ENCODE assay signal across 1 cellular context in the genomic region with DNA sequence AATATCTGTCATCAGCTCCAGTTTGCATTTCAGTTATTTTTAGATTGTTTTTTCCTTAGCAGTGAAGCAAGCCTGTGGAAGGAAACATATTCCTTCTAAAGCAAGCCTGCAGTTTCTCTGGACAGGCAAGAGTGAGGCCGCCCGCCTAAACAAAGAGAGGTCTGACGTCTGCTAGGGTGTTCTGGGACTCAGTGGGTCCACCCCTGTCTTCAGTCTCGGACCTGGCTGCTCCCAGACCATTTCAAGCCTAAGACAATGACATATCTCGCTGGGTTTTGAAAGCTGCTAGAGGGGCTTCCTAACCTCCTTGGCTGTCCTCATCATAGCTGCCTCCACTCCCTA.
TF ChIP-seq lines count a peak whose summit lies in the region.

No MANE protein-coding gene starts in this region.

TF ChIP-seq in K562, 482 proteins besides CTCF, POLR2A, EP300 and RAD21:
- no peak for TF ChIP-seq TRIM24 (IDR thresholded peaks at IDR 0.05)
- no peak for TF ChIP-seq TAF9B (IDR thresholded peaks at IDR 0.05; ENCODE audit: partially characterized antibody)
- TF ChIP-seq ZNF699 (CRISPR knock-in tag; IDR thresholded peaks at IDR 0.05; ENCODE audit: insufficient replicate concordance), result no peak
- no peak for TF ChIP-seq CSDE1 (IDR thresholded peaks at IDR 0.05)
- no peak for TF ChIP-seq TCFL5 (CRISPR knock-in tag; conservative IDR thresholded peaks at IDR 0.05)
- no peak for TF ChIP-seq HEY1 (CRISPR knock-in tag; IDR thresholded peaks at IDR 0.05; ENCODE audit: borderline replicate concordance)
- TF ChIP-seq, protein P1, sequence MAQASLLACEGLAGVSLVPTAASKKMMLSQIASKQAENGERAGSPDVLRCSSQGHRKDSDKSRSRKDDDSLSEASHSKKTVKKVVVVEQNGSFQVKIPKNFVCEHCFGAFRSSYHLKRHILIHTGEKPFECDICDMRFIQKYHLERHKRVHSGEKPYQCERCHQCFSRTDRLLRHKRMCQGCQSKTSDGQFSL (CRISPR knock-in tag; IDR thresholded peaks at IDR 0.05), result no peak
- TF ChIP-seq, protein P1 (tag; IDR thresholded peaks at IDR 0.05), result no peak
- TF ChIP-seq TAF7 (tag; IDR thresholded peaks at IDR 0.05), result no peak
- no peak for TF ChIP-seq HLTF (IDR thresholded peaks at IDR 0.05)
- TF ChIP-seq, protein P2, sequence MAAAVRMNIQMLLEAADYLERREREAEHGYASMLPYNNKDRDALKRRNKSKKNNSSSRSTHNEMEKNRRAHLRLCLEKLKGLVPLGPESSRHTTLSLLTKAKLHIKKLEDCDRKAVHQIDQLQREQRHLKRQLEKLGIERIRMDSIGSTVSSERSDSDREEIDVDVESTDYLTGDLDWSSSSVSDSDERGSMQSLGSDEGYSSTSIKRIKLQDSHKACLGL (CRISPR knock-in tag; IDR thresholded peaks at IDR 0.05; ENCODE audit: borderline replicate concordance, poor library complexity, severe bottlenecking), result no peak
- TF ChIP-seq TOE1 (IDR thresholded peaks at IDR 0.05; ENCODE audit: borderline replicate concordance), result no peak
- TF ChIP-seq TOE1 (CRISPR knock-in tag; IDR thresholded peaks at IDR 0.05; ENCODE audit: borderline replicate concordance, low read depth), result no peak
- TF ChIP-seq, protein P3, sequence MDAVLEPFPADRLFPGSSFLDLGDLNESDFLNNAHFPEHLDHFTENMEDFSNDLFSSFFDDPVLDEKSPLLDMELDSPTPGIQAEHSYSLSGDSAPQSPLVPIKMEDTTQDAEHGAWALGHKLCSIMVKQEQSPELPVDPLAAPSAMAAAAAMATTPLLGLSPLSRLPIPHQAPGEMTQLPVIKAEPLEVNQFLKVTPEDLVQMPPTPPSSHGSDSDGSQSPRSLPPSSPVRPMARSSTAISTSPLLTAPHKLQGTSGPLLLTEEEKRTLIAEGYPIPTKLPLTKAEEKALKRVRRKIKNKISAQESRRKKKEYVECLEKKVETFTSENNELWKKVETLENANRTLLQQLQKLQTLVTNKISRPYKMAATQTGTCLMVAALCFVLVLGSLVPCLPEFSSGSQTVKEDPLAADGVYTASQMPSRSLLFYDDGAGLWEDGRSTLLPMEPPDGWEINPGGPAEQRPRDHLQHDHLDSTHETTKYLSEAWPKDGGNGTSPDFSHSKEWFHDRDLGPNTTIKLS (IDR thresholded peaks at IDR 0.05; ENCODE audit: borderline replicate concordance, low read depth), result no peak
- no peak for TF ChIP-seq BMI1 (IDR thresholded peaks at IDR 0.05; ENCODE audit: low read length)
- no peak for TF ChIP-seq HOXB6 (CRISPR knock-in tag; IDR thresholded peaks at IDR 0.05; ENCODE audit: borderline replicate concordance)
